ENCODE assay signal across 1 cellular context in genomic region chr9:117487555-117488175, GRCh38.
A peak's percentile ranks its signal among the peaks of the same experiment; 100 is the strongest.
TF ChIP-seq lines count a peak whose summit lies in the region.

No MANE protein-coding gene starts in this region.

TF ChIP-seq in HepG2, 621 proteins besides CTCF, POLR2A, EP300 and RAD21 (continued from another document and continues in another):
- peak; percentile 56 for TF ChIP-seq ZNF609 (CRISPR knock-in tag; IDR thresholded peaks at IDR 0.05; ENCODE audit: borderline replicate concordance)
- TF ChIP-seq ZNF724P (CRISPR knock-in tag; IDR thresholded peaks at IDR 0.05; ENCODE audit: borderline replicate concordance) = no peak
- no peak for TF ChIP-seq ZNF761 (CRISPR knock-in tag; conservative IDR thresholded peaks at IDR 0.05)
- no peak for TF ChIP-seq ZNF180 (CRISPR knock-in tag; IDR thresholded peaks at IDR 0.05; ENCODE audit: borderline replicate concordance, low read depth)
- no peak for TF ChIP-seq ZNF18 (CRISPR knock-in tag; IDR thresholded peaks at IDR 0.05; ENCODE audit: insufficient replicate concordance)
- TF ChIP-seq FOXJ3 (CRISPR knock-in tag; IDR thresholded peaks at IDR 0.05; ENCODE audit: borderline replicate concordance) = peak; percentile 42; the same call in 1 of the 2 replicates
- TF ChIP-seq ZC3H4 (CRISPR knock-in tag; IDR thresholded peaks at IDR 0.05; ENCODE audit: borderline replicate concordance) = no peak
- TF ChIP-seq ZNF326 (CRISPR knock-in tag; IDR thresholded peaks at IDR 0.05; ENCODE audit: borderline replicate concordance) = no peak
- peak; percentile 81 for TF ChIP-seq ZNF574 (CRISPR knock-in tag; IDR thresholded peaks at IDR 0.05)
- TF ChIP-seq PPARG (CRISPR knock-in tag; conservative IDR thresholded peaks at IDR 0.05) = no peak
- no peak for TF ChIP-seq HNRNPL (IDR thresholded peaks at IDR 0.05; ENCODE audit: low read depth, low read length)
- TF ChIP-seq SETDB1 (CRISPR knock-in tag; IDR thresholded peaks at IDR 0.05; ENCODE audit: borderline replicate concordance) = no peak
- no peak; the same call in 1 of the 2 replicates for TF ChIP-seq HMG20A (CRISPR knock-in tag; IDR thresholded peaks at IDR 0.05; ENCODE audit: borderline replicate concordance)
- no peak for TF ChIP-seq ATF7 (IDR thresholded peaks at IDR 0.05)
- TF ChIP-seq ATF7 (CRISPR knock-in tag; IDR thresholded peaks at IDR 0.05) = no peak
- peak; percentile 66; the same call in 1 of the 2 replicates for TF ChIP-seq ZNF280B (CRISPR knock-in tag; IDR thresholded peaks at IDR 0.05; ENCODE audit: borderline replicate concordance)
- TF ChIP-seq YY1 (IDR thresholded peaks at IDR 0.05; ENCODE audit: insufficient read depth, insufficient replicate concordance, low read depth, low read length) = peak; percentile 53
- TF ChIP-seq SUZ12 (IDR thresholded peaks at IDR 0.05; ENCODE audit: low read depth, low read length) = no peak
- no peak for TF ChIP-seq HOXA7 (CRISPR knock-in tag; IDR thresholded peaks at IDR 0.05)
- peak; percentile 37; the same call in 1 of the 2 replicates for TF ChIP-seq ZNF709 (CRISPR knock-in tag; IDR thresholded peaks at IDR 0.05)
- no peak for TF ChIP-seq CHD4 (IDR thresholded peaks at IDR 0.05; ENCODE audit: borderline replicate concordance, low read length)
- TF ChIP-seq ZNF274 (CRISPR knock-in tag; IDR thresholded peaks at IDR 0.05) = peak; percentile 31; the same call in 1 of the 2 replicates
- peak; percentile 67 for TF ChIP-seq SKI (IDR thresholded peaks at IDR 0.05; ENCODE audit: partially characterized antibody)
- TF ChIP-seq GMEB1 (CRISPR knock-in tag; IDR thresholded peaks at IDR 0.05; ENCODE audit: borderline replicate concordance) = no peak
- TF ChIP-seq RBAK (CRISPR knock-in tag; IDR thresholded peaks at IDR 0.05) = no peak
- peak; percentile 42; the same call in 1 of the 2 replicates for TF ChIP-seq ARID4A (CRISPR knock-in tag; IDR thresholded peaks at IDR 0.05; ENCODE audit: borderline replicate concordance)
- TF ChIP-seq KDM5B (CRISPR knock-in tag; IDR thresholded peaks at IDR 0.05; ENCODE audit: borderline replicate concordance) = peak; percentile 76; the same call in 1 of the 2 replicates
- no peak for TF ChIP-seq ZBTB43 (CRISPR knock-in tag; conservative IDR thresholded peaks at IDR 0.05)
